Comparison of ENCODE assay signal across 1 cellular context in the genomic region with DNA sequence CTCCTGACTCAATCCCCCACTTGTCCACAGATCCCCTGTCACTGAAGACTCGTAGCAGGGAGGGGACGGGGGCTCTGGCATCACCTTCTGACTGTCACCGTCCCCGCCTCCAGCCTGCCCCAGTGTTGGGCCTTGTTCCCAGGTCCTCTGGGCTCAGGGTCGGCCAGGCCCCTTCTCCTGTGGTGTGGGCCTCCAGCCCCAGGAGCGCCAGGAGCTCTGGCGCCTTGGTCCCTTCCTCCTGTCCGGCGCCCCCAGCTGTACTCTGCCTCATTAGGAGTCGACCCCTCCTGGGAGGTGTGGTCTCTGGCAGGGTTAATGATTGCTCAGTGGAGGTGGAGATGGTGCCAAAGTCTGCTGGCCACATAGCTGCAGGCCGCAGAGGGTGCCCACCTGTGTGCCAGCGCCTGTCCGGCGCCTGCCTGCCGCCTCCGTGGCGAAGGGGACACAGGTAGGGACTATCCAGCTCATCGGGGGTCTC.
TF ChIP-seq lines count a peak whose summit lies in the region.

A gene with protein sequence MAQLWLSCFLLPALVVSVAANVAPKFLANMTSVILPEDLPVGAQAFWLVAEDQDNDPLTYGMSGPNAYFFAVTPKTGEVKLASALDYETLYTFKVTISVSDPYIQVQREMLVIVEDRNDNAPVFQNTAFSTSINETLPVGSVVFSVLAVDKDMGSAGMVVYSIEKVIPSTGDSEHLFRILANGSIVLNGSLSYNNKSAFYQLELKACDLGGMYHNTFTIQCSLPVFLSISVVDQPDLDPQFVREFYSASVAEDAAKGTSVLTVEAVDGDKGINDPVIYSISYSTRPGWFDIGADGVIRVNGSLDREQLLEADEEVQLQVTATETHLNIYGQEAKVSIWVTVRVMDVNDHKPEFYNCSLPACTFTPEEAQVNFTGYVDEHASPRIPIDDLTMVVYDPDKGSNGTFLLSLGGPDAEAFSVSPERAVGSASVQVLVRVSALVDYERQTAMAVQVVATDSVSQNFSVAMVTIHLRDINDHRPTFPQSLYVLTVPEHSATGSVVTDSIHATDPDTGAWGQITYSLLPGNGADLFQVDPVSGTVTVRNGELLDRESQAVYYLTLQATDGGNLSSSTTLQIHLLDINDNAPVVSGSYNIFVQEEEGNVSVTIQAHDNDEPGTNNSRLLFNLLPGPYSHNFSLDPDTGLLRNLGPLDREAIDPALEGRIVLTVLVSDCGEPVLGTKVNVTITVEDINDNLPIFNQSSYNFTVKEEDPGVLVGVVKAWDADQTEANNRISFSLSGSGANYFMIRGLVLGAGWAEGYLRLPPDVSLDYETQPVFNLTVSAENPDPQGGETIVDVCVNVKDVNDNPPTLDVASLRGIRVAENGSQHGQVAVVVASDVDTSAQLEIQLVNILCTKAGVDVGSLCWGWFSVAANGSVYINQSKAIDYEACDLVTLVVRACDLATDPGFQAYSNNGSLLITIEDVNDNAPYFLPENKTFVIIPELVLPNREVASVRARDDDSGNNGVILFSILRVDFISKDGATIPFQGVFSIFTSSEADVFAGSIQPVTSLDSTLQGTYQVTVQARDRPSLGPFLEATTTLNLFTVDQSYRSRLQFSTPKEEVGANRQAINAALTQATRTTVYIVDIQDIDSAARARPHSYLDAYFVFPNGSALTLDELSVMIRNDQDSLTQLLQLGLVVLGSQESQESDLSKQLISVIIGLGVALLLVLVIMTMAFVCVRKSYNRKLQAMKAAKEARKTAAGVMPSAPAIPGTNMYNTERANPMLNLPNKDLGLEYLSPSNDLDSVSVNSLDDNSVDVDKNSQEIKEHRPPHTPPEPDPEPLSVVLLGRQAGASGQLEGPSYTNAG (N-terminal part only) (plus strand): TSS at position 376 of the 478 bp plus-strand sequence. CDS start 16,011 bp downstream, outside the sequence.

TF ChIP-seq in HepG2, 621 proteins besides CTCF, POLR2A, EP300 and RAD21 (continues in another document):
- TF ChIP-seq HNRNPL (IDR thresholded peaks at IDR 0.05; ENCODE audit: low read depth, low read length) = peak; percentile 99
- no peak for TF ChIP-seq MXD4 (CRISPR knock-in tag; IDR thresholded peaks at IDR 0.05)
- TF ChIP-seq, protein P1, sequence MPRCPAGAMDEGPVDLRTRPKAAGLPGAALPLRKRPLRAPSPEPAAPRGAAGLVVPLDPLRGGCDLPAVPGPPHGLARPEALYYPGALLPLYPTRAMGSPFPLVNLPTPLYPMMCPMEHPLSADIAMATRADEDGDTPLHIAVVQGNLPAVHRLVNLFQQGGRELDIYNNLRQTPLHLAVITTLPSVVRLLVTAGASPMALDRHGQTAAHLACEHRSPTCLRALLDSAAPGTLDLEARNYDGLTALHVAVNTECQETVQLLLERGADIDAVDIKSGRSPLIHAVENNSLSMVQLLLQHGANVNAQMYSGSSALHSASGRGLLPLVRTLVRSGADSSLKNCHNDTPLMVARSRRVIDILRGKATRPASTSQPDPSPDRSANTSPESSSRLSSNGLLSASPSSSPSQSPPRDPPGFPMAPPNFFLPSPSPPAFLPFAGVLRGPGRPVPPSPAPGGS (CRISPR knock-in tag; IDR thresholded peaks at IDR 0.05) = 0 out of 2 replicates have a peak, but pooled peaks have one; percentile 11
- TF ChIP-seq, protein P2, sequence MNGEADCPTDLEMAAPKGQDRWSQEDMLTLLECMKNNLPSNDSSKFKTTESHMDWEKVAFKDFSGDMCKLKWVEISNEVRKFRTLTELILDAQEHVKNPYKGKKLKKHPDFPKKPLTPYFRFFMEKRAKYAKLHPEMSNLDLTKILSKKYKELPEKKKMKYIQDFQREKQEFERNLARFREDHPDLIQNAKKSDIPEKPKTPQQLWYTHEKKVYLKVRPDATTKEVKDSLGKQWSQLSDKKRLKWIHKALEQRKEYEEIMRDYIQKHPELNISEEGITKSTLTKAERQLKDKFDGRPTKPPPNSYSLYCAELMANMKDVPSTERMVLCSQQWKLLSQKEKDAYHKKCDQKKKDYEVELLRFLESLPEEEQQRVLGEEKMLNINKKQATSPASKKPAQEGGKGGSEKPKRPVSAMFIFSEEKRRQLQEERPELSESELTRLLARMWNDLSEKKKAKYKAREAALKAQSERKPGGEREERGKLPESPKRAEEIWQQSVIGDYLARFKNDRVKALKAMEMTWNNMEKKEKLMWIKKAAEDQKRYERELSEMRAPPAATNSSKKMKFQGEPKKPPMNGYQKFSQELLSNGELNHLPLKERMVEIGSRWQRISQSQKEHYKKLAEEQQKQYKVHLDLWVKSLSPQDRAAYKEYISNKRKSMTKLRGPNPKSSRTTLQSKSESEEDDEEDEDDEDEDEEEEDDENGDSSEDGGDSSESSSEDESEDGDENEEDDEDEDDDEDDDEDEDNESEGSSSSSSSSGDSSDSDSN (CRISPR knock-in tag; IDR thresholded peaks at IDR 0.05) = peak; percentile 65; the same call in 1 of the 2 replicates
- TF ChIP-seq, protein P3, sequence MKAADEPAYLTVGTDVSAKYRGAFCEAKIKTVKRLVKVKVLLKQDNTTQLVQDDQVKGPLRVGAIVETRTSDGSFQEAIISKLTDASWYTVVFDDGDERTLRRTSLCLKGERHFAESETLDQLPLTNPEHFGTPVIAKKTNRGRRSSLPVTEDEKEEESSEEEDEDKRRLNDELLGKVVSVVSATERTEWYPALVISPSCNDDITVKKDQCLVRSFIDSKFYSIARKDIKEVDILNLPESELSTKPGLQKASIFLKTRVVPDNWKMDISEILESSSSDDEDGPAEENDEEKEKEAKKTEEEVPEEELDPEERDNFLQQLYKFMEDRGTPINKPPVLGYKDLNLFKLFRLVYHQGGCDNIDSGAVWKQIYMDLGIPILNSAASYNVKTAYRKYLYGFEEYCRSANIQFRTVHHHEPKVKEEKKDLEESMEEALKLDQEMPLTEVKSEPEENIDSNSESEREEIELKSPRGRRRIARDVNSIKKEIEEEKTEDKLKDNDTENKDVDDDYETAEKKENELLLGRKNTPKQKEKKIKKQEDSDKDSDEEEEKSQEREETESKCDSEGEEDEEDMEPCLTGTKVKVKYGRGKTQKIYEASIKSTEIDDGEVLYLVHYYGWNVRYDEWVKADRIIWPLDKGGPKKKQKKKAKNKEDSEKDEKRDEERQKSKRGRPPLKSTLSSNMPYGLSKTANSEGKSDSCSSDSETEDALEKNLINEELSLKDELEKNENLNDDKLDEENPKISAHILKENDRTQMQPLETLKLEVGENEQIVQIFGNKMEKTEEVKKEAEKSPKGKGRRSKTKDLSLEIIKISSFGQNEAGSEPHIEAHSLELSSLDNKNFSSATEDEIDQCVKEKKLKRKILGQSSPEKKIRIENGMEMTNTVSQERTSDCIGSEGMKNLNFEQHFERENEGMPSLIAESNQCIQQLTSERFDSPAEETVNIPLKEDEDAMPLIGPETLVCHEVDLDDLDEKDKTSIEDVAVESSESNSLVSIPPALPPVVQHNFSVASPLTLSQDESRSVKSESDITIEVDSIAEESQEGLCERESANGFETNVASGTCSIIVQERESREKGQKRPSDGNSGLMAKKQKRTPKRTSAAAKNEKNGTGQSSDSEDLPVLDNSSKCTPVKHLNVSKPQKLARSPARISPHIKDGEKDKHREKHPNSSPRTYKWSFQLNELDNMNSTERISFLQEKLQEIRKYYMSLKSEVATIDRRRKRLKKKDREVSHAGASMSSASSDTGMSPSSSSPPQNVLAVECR (CRISPR knock-in tag; IDR thresholded peaks at IDR 0.05; ENCODE audit: borderline replicate concordance) = peak; percentile 69; the same call in 1 of the 2 replicates
- 0 out of 2 replicates have a peak, but pooled peaks have one; percentile 87 for TF ChIP-seq ZNF761 (CRISPR knock-in tag; conservative IDR thresholded peaks at IDR 0.05)
- TF ChIP-seq, protein P4, sequence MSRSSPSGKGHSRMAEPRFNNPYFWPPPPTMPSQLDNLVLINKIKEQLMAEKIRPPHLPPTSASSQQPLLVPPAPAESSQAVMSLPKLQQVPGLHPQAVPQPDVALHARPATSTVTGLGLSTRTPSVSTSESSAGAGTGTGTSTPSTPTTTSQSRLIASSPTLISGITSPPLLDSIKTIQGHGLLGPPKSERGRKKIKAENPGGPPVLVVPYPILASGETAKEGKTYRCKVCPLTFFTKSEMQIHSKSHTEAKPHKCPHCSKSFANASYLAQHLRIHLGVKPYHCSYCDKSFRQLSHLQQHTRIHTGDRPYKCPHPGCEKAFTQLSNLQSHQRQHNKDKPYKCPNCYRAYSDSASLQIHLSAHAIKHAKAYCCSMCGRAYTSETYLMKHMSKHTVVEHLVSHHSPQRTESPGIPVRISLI (CRISPR knock-in tag; IDR thresholded peaks at IDR 0.05; ENCODE audit: borderline replicate concordance) = no peak
- peak; percentile 59 for TF ChIP-seq HNRNPLL (IDR thresholded peaks at IDR 0.05; ENCODE audit: low read depth, low read length, poor library complexity, severe bottlenecking)
- TF ChIP-seq, protein P5, sequence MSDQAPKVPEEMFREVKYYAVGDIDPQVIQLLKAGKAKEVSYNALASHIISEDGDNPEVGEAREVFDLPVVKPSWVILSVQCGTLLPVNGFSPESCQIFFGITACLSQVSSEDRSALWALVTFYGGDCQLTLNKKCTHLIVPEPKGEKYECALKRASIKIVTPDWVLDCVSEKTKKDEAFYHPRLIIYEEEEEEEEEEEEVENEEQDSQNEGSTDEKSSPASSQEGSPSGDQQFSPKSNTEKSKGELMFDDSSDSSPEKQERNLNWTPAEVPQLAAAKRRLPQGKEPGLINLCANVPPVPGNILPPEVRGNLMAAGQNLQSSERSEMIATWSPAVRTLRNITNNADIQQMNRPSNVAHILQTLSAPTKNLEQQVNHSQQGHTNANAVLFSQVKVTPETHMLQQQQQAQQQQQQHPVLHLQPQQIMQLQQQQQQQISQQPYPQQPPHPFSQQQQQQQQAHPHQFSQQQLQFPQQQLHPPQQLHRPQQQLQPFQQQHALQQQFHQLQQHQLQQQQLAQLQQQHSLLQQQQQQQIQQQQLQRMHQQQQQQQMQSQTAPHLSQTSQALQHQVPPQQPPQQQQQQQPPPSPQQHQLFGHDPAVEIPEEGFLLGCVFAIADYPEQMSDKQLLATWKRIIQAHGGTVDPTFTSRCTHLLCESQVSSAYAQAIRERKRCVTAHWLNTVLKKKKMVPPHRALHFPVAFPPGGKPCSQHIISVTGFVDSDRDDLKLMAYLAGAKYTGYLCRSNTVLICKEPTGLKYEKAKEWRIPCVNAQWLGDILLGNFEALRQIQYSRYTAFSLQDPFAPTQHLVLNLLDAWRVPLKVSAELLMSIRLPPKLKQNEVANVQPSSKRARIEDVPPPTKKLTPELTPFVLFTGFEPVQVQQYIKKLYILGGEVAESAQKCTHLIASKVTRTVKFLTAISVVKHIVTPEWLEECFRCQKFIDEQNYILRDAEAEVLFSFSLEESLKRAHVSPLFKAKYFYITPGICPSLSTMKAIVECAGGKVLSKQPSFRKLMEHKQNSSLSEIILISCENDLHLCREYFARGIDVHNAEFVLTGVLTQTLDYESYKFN (CRISPR knock-in tag; conservative IDR thresholded peaks at IDR 0.05) = peak; percentile 82
- TF ChIP-seq, protein P6, sequence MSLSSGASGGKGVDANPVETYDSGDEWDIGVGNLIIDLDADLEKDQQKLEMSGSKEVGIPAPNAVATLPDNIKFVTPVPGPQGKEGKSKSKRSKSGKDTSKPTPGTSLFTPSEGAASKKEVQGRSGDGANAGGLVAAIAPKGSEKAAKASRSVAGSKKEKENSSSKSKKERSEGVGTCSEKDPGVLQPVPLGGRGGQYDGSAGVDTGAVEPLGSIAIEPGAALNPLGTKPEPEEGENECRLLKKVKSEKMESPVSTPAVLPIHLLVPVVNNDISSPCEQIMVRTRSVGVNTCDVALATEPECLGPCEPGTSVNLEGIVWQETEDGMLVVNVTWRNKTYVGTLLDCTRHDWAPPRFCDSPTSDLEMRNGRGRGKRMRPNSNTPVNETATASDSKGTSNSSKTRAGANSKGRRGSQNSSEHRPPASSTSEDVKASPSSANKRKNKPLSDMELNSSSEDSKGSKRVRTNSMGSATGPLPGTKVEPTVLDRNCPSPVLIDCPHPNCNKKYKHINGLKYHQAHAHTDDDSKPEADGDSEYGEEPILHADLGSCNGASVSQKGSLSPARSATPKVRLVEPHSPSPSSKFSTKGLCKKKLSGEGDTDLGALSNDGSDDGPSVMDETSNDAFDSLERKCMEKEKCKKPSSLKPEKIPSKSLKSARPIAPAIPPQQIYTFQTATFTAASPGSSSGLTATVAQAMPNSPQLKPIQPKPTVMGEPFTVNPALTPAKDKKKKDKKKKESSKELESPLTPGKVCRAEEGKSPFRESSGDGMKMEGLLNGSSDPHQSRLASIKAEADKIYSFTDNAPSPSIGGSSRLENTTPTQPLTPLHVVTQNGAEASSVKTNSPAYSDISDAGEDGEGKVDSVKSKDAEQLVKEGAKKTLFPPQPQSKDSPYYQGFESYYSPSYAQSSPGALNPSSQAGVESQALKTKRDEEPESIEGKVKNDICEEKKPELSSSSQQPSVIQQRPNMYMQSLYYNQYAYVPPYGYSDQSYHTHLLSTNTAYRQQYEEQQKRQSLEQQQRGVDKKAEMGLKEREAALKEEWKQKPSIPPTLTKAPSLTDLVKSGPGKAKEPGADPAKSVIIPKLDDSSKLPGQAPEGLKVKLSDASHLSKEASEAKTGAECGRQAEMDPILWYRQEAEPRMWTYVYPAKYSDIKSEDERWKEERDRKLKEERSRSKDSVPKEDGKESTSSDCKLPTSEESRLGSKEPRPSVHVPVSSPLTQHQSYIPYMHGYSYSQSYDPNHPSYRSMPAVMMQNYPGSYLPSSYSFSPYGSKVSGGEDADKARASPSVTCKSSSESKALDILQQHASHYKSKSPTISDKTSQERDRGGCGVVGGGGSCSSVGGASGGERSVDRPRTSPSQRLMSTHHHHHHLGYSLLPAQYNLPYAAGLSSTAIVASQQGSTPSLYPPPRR (CRISPR knock-in tag; IDR thresholded peaks at IDR 0.05; ENCODE audit: borderline replicate concordance) = peak; percentile 29; the same call in 1 of the 2 replicates
- 0 out of 2 replicates have a peak, but pooled peaks have one; percentile 38 for TF ChIP-seq ZMYM2 (CRISPR knock-in tag; IDR thresholded peaks at IDR 0.05)
- TF ChIP-seq KAT8 (CRISPR knock-in tag; IDR thresholded peaks at IDR 0.05) = peak; percentile 17; the same call in 1 of the 2 replicates
- TF ChIP-seq SRY (CRISPR knock-in tag; IDR thresholded peaks at IDR 0.05) = 0 out of 2 replicates have a peak, but pooled peaks have one; percentile 66
- peak; percentile 44; the same call in 1 of the 2 replicates for TF ChIP-seq MYC (CRISPR knock-in tag; IDR thresholded peaks at IDR 0.05; ENCODE audit: borderline replicate concordance)
- TF ChIP-seq ZNF430 (CRISPR knock-in tag; IDR thresholded peaks at IDR 0.05) = 0 out of 2 replicates have a peak, but pooled peaks have one; percentile 48
- TF ChIP-seq, protein P7, sequence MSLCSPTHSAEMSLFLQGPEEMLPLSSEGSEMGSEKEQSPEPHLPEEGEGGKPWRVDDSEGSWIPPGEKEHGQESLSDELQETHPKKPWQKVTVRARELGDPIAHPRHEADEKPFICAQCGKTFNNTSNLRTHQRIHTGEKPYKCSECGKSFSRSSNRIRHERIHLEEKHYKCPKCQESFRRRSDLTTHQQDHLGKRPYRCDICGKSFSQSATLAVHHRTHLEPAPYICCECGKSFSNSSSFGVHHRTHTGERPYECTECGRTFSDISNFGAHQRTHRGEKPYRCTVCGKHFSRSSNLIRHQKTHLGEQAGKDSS (CRISPR knock-in tag; IDR thresholded peaks at IDR 0.05; ENCODE audit: borderline replicate concordance, low read depth) = 0 out of 2 replicates have a peak, but pooled peaks have one; percentile 39
- TF ChIP-seq, protein P8, sequence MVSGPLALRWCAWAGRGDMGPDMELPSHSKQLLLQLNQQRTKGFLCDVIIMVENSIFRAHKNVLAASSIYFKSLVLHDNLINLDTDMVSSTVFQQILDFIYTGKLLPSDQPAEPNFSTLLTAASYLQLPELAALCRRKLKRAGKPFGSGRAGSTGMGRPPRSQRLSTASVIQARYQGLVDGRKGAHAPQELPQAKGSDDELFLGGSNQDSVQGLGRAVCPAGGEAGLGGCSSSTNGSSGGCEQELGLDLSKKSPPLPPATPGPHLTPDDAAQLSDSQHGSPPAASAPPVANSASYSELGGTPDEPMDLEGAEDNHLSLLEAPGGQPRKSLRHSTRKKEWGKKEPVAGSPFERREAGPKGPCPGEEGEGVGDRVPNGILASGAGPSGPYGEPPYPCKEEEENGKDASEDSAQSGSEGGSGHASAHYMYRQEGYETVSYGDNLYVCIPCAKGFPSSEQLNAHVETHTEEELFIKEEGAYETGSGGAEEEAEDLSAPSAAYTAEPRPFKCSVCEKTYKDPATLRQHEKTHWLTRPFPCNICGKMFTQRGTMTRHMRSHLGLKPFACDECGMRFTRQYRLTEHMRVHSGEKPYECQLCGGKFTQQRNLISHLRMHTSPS (CRISPR knock-in tag; IDR thresholded peaks at IDR 0.05; ENCODE audit: low read depth) = peak; percentile 98
- TF ChIP-seq ZNF292 (CRISPR knock-in tag; IDR thresholded peaks at IDR 0.05; ENCODE audit: borderline replicate concordance, low read depth) = 0 out of 2 replicates have a peak, but pooled peaks have one; percentile 16
